1 cellular context compared by ENCODE assay signal in the genomic region with DNA sequence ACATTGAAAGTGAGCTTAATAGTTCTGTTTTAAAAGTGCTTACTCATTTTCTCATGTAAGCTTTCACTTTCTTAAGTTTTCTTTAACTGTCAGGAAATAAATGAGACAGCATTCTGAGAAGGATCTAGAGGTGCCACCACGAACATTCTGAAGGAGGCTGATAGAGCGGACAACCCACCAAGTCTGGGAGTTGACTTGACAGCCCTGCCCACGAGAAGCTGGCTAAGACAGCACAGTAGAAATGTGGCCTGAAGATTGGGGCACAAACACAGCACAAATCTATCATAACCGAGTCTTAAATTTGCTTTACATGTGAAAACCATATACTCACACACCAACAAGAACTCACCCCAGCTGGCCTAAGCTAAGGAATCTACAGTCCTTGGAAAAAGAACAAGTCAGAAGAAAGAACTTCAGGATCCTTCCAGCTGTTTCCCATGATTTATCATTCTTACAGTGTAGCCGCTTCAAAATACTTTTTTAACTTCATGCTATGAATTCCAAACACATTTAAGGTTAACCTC.
TF ChIP-seq lines count a peak whose summit lies in the region.

No MANE protein-coding gene starts in this region.

TF ChIP-seq in GM23338, 12 proteins besides CTCF, POLR2A, EP300 and RAD21 (continued from another document):
- TF ChIP-seq, protein P1, sequence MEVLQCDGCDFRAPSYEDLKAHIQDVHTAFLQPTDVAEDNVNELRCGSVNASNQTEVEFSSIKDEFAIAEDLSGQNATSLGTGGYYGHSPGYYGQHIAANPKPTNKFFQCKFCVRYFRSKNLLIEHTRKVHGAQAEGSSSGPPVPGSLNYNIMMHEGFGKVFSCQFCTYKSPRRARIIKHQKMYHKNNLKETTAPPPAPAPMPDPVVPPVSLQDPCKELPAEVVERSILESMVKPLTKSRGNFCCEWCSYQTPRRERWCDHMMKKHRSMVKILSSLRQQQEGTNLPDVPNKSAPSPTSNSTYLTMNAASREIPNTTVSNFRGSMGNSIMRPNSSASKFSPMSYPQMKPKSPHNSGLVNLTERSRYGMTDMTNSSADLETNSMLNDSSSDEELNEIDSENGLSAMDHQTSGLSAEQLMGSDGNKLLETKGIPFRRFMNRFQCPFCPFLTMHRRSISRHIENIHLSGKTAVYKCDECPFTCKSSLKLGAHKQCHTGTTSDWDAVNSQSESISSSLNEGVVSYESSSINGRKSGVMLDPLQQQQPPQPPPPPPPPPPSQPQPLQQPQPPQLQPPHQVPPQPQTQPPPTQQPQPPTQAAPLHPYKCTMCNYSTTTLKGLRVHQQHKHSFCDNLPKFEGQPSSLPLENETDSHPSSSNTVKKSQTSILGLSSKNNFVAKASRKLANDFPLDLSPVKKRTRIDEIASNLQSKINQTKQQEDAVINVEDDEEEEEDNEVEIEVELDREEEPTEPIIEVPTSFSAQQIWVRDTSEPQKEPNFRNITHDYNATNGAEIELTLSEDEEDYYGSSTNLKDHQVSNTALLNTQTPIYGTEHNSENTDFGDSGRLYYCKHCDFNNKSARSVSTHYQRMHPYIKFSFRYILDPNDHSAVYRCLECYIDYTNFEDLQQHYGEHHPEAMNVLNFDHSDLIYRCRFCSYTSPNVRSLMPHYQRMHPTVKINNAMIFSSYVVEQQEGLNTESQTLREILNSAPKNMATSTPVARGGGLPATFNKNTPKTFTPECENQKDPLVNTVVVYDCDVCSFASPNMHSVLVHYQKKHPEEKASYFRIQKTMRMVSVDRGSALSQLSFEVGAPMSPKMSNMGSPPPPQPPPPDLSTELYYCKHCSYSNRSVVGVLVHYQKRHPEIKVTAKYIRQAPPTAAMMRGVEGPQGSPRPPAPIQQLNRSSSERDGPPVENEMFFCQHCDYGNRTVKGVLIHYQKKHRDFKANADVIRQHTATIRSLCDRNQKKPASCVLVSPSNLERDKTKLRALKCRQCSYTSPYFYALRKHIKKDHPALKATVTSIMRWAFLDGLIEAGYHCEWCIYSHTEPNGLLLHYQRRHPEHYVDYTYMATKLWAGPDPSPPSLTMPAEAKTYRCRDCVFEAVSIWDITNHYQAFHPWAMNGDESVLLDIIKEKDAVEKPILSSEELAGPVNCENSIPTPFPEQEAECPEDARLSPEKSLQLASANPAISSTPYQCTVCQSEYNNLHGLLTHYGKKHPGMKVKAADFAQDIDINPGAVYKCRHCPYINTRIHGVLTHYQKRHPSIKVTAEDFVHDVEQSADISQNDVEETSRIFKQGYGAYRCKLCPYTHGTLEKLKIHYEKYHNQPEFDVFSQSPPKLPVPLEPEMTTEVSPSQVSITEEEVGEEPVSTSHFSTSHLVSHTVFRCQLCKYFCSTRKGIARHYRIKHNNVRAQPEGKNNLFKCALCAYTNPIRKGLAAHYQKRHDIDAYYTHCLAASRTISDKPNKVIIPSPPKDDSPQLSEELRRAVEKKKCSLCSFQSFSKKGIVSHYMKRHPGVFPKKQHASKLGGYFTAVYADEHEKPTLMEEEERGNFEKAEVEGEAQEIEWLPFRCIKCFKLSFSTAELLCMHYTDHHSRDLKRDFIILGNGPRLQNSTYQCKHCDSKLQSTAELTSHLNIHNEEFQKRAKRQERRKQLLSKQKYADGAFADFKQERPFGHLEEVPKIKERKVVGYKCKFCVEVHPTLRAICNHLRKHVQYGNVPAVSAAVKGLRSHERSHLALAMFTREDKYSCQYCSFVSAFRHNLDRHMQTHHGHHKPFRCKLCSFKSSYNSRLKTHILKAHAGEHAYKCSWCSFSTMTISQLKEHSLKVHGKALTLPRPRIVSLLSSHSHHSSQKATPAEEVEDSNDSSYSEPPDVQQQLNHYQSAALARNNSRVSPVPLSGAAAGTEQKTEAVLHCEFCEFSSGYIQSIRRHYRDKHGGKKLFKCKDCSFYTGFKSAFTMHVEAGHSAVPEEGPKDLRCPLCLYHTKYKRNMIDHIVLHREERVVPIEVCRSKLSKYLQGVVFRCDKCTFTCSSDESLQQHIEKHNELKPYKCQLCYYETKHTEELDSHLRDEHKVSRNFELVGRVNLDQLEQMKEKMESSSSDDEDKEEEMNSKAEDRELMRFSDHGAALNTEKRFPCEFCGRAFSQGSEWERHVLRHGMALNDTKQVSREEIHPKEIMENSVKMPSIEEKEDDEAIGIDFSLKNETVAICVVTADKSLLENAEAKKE (CRISPR knock-in tag; IDR thresholded peaks at IDR 0.05) = no peak
- TF ChIP-seq JUNB (IDR thresholded peaks at IDR 0.05; ENCODE audit: unreplicated experiment) = no peak
- TF ChIP-seq, protein P2, sequence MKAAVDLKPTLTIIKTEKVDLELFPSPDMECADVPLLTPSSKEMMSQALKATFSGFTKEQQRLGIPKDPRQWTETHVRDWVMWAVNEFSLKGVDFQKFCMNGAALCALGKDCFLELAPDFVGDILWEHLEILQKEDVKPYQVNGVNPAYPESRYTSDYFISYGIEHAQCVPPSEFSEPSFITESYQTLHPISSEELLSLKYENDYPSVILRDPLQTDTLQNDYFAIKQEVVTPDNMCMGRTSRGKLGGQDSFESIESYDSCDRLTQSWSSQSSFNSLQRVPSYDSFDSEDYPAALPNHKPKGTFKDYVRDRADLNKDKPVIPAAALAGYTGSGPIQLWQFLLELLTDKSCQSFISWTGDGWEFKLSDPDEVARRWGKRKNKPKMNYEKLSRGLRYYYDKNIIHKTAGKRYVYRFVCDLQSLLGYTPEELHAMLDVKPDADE (IDR thresholded peaks at IDR 0.05) = no peak
- no peak for TF ChIP-seq EZH2phosphoT487 (IDR thresholded peaks at IDR 0.05; ENCODE audit: unreplicated experiment)
- TF ChIP-seq NANOG (IDR thresholded peaks at IDR 0.05; ENCODE audit: borderline replicate concordance) = no peak
- TF ChIP-seq EZH2 (IDR thresholded peaks at IDR 0.05; ENCODE audit: low read depth, unreplicated experiment) = no peak
